Comparison of ENCODE assay signal across 22 cellular contexts in the genomic region with DNA sequence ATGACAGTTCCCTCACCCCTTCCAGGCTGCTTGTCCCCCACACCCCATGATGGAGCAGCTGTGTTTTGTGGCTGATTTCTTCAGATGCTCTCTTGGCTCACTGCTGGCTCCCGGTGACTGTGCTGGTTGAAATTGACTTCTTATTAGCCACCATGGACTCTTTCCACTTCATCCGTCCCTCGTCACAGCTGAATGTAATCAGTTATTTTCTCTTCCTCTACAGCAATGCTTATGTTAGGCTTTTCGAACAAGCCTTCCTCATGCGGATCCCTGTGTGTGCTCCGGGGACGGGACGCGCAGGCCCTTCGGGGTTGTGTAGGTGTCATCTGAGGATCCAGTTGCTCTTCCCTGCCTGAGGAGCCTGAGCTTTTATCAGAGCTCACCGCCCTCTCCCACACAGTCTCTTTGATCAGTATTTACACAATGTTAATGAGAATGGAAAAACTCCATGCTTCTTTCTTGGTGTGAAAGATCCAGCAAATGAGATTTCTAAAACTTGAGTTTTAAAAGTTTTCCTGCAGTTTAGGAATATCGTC.
A peak's percentile ranks its signal among the peaks of the same experiment; 100 is the strongest.
DNase-seq lines count a peak whose midpoint lies in the region; ATAC-seq and TF ChIP-seq lines count a peak whose summit lies in the region.
"Had no signal": no experiment of that assay in that cellular context is flagged by ENCODE, and none has a peak within 500 bp of the region (broad histone marks: within the 10 kb centered on the region; RNA-seq: fewer than 3 reads in every experiment).

No MANE protein-coding gene starts in this region.

- peaks cover 36% of the 10 kb centered on the region for H3K79me2 ChIP-seq in GM23338 (replicated peaks; ENCODE audit: insufficient read depth)

- H3K4me1 ChIP-seq in GM23338 (ENCODE audit: insufficient read depth) (no peaks in the 10 kb centered on the region), endodermal cell (ENCODE audit: control insufficient read depth, insufficient read depth, low read length) (peaks cover 6% of the 10 kb centered on the region), stomach (peaks cover 0 to 8% (median 3%) of the 10 kb centered on the region in 4 donors)
- H3K4me1 ChIP-seq in naive thymus-derived CD4-positive, alpha-beta T cell (ENCODE audit: control insufficient read depth in 2 of 2, insufficient read depth in 2 of 2, low read length in 2 of 2), result no peaks in the 10 kb centered on the region
- H3K4me1 ChIP-seq: adrenal gland, tibial nerve had no signal

- peak; percentile 73 for ATAC-seq in GM23338
- no peak for ATAC-seq in naive thymus-derived CD4-positive, alpha-beta T cell
- no peak for ATAC-seq in GM18907 (IDR thresholded peaks at IDR 0.05; ENCODE audit: unreplicated experiment)
- ATAC-seq: esophagus mucosa; naive thymus-derived CD8-positive, alpha-beta T cell; T-helper 17 cell had no signal

- no peak for TF ChIP-seq EP300 in stomach (IDR thresholded peaks at IDR 0.05)

- H3K9me3 Mint-ChIP-seq in GM23338 (no peaks in the 10 kb centered on the region), endodermal cell (no peaks in the 10 kb centered on the region)
- peaks cover 0 to 5% (median 0%) of the 10 kb centered on the region in 11 donors for H3K9me3 Mint-ChIP-seq in naive thymus-derived CD4-positive, alpha-beta T cell
- H3K9me3 Mint-ChIP-seq: activated B cell treated with CpG ODN at 0.5 μM for 24 hours; activated T-helper 1 cell treated with anti-CD3 and anti-CD28 coated beads, Interleukin-12 subunit alpha, Interleukin-12 subunit beta, Interleukin-2, Interleukin-4 antibody, amounts not matched to agents 30 ng/mL and 10 ng/mL and 1 ng/mL, durations not matched to agents 14 hours and 24 hours and 36 hours; CD8-positive, alpha-beta memory T cell; naive thymus-derived CD8-positive, alpha-beta T cell had no signal

- POLR2A ChIA-PET in naive thymus-derived CD4-positive, alpha-beta T cell (lab: Charles Lee), result interaction anchor here (0.6 to 0.9 kb wide), 2 partner anchors 15 to 134 kb away, joined by 3 to 4 read pairs; no protein-coding TSS in a partner anchor

- H3K4me3 ChIP-seq in GM23338 (no peak overlapping the region), endodermal cell (ENCODE audit: low read length) (no peak overlapping the region), stomach (no peak overlapping the region)
- H3K4me3 ChIP-seq in naive thymus-derived CD4-positive, alpha-beta T cell (ENCODE audit: low read length), result no peak overlapping the region
- H3K4me3 ChIP-seq: adrenal gland, tibial nerve had no signal

- no peaks in the 10 kb centered on the region for H3K27me3 ChIP-seq in GM23338 (ENCODE audit: insufficient read depth)
- no peaks in the 10 kb centered on the region for H3K27me3 ChIP-seq in endodermal cell (ENCODE audit: control insufficient read depth, insufficient read depth, low read length, poor library complexity, severe bottlenecking)
- H3K27me3 ChIP-seq in naive thymus-derived CD4-positive, alpha-beta T cell (ENCODE audit: control insufficient read depth in 2 of 2, insufficient read depth in 2 of 2, low read length in 2 of 2), result no peaks in the 10 kb centered on the region
- H3K27me3 ChIP-seq in stomach, result no peaks in the 10 kb centered on the region
- H3K27me3 ChIP-seq: adrenal gland, tibial nerve had no signal

- H3K36me3 Mint-ChIP-seq in GM23338 (ENCODE audit: low read depth) (no peaks in the 10 kb centered on the region; the same call in 2 of the 3 replicates), endodermal cell (ENCODE audit: low read depth) (peaks cover 6% of the 10 kb centered on the region)
- peaks cover 3 to 14% (median 4%) of the 10 kb centered on the region in 5 donors for H3K36me3 Mint-ChIP-seq in naive thymus-derived CD4-positive, alpha-beta T cell

- no peak overlapping the region for H3K4me2 ChIP-seq in GM23338

- H3K27ac ChIP-seq in GM23338 (ENCODE audit: low read depth), result peak overlapping the region; percentile 39; the same call in 1 of the 2 replicates
- H3K27ac ChIP-seq in endodermal cell (ENCODE audit: low read depth, low read length), result no peak overlapping the region
- no peak overlapping the region for H3K27ac ChIP-seq in naive thymus-derived CD4-positive, alpha-beta T cell (ENCODE audit: low read depth, low read length)
- H3K27ac ChIP-seq in stomach, result no peak overlapping the region
- H3K27ac ChIP-seq: adrenal gland, tibial nerve had no signal

- peaks cover 5% of the 10 kb centered on the region; the same call in 1 of the 2 replicates for H4K20me1 ChIP-seq in GM23338 (replicated peaks; ENCODE audit: insufficient read depth)

- CTCF ChIA-PET in naive thymus-derived CD4-positive, alpha-beta T cell (lab: Charles Lee), result no interaction called here

- no peaks in the 10 kb centered on the region for H3K9me3 ChIP-seq in endodermal cell (ENCODE audit: control insufficient read depth, low read length)
- H3K9me3 ChIP-seq in naive thymus-derived CD4-positive, alpha-beta T cell (ENCODE audit: control insufficient read depth in 2 of 3, low read length in 3 of 3), result no peaks in the 10 kb centered on the region
- no peaks in the 10 kb centered on the region for H3K9me3 ChIP-seq in stomach
- H3K9me3 ChIP-seq: adrenal gland, tibial nerve had no signal

- WGBS in endodermal cell (ENCODE audit: insufficient coverage in 1 of 2, insufficient read length in 1 of 2), 2 experiments, result 47 to 59% methylated on average over 11 to 12 of the region's 12 CpGs
- 50 to 64% (median 53%) methylated on average over 12 of the region's 12 CpGs for WGBS in stomach, 5 donors

- no peaks in the 10 kb centered on the region for H3K36me3 ChIP-seq in GM23338 (ENCODE audit: insufficient read depth)
- no peaks in the 10 kb centered on the region for H3K36me3 ChIP-seq in endodermal cell (ENCODE audit: control insufficient read depth, insufficient read depth, low read length)
- no peaks in the 10 kb centered on the region for H3K36me3 ChIP-seq in naive thymus-derived CD4-positive, alpha-beta T cell (ENCODE audit: control insufficient read depth in 2 of 3, insufficient read depth in 3 of 3, low read length in 3 of 3)
- peaks cover 0 to 6% (median 4%) of the 10 kb centered on the region in 4 donors for H3K36me3 ChIP-seq in stomach
- H3K36me3 ChIP-seq: adrenal gland had no signal

- H3K4me1 Mint-ChIP-seq in GM23338, result peaks cover 14% of the 10 kb centered on the region
- peaks cover 32% of the 10 kb centered on the region for H3K4me1 Mint-ChIP-seq in endodermal cell
- H3K4me1 Mint-ChIP-seq in naive thymus-derived CD4-positive, alpha-beta T cell, result peaks cover 13 to 41% (median 31%) of the 10 kb centered on the region in 7 donors

- no peak overlapping the region for H2AFZ ChIP-seq in GM23338

- H3K27me3 Mint-ChIP-seq in GM23338 (ENCODE audit: insufficient read depth, low read depth, poor library complexity) (peaks cover 4% of the 10 kb centered on the region), endodermal cell (ENCODE audit: insufficient read depth) (no peaks in the 10 kb centered on the region)
- H3K27me3 Mint-ChIP-seq in naive thymus-derived CD4-positive, alpha-beta T cell, result no peaks in the 10 kb centered on the region
- H3K27me3 Mint-ChIP-seq: activated B cell treated with CpG ODN at 0.5 μM for 24 hours; naive thymus-derived CD8-positive, alpha-beta T cell; T-helper 17 cell had no signal

- intact Hi-C loops in naive thymus-derived CD4-positive, alpha-beta T cell (cut with micrococcal nuclease), result no loop called here
- intact Hi-C loops in stomach (cut with DNase I; ENCODE audit: low total_unique reads), result no loop called here

- no peaks in the 10 kb centered on the region for H3F3A ChIP-seq in GM23338 (replicated peaks; ENCODE audit: low read depth)

- H3K27ac Mint-ChIP-seq in GM23338 (no peak overlapping the region), endodermal cell (no peak overlapping the region)
- peak overlapping the region in 7 of 9 donors; percentile 15 to 81 (median 41) for H3K27ac Mint-ChIP-seq in naive thymus-derived CD4-positive, alpha-beta T cell
- H3K27ac Mint-ChIP-seq: activated B cell treated with CpG ODN at 0.5 μM for 24 hours; activated T-helper 1 cell treated with anti-CD3 and anti-CD28 coated beads, Interleukin-12 subunit alpha, Interleukin-12 subunit beta, Interleukin-2, Interleukin-4 antibody, amounts not matched to agents 30 ng/mL and 10 ng/mL and 1 ng/mL, durations not matched to agents 14 hours and 24 hours and 36 hours; T-helper 17 cell had no signal

- peak; percentile 51 for DNase-seq in AG08395 (ENCODE audit: low spot score)
- DNase-seq in GM23338 (ENCODE audit: low spot score), result no peak
- DNase-seq in endodermal cell, result peak; percentile 76
- DNase-seq in naive thymus-derived CD4-positive, alpha-beta T cell, result no peak
- DNase-seq in NCI-H2029 treated with DMSO at 0.1 percent for 48 hours (lab: John Stamatoyannopoulos, UW), result no peak
- DNase-seq in GM19240 (ENCODE audit: insufficient read length, low spot score), result no peak
- no peak for DNase-seq in stomach
- DNase-seq: activated B cell treated with CpG ODN at 0.5 μM for 24 hours; CD8-positive, alpha-beta memory T cell; HCEC 1CT; head of caudate nucleus; Karpas-422; naive thymus-derived CD8-positive, alpha-beta T cell; NCI-H1048; NCI-H2107; SIG-M5; T-helper 17 cell had no signal

- no peak overlapping the region for H3K9ac ChIP-seq in endodermal cell (ENCODE audit: extremely low read depth, low read length, poor library complexity, severe bottlenecking)

- TF ChIP-seq POLR2A in stomach (IDR thresholded peaks at IDR 0.05), result no peak

- no peak for TF ChIP-seq CTCF in GM23338 (conservative IDR thresholded peaks at IDR 0.05; ENCODE audit: low read depth in 2 of 2)
- TF ChIP-seq CTCF in endodermal cell (conservative IDR thresholded peaks at IDR 0.05), result no peak
- no peak for TF ChIP-seq CTCF in stomach (IDR thresholded peaks at IDR 0.05)

- H3K9me2 ChIP-seq in GM23338 (ENCODE audit: insufficient read depth), result no peaks in the 10 kb centered on the region

- no peak overlapping the region for H3K4me3 Mint-ChIP-seq in GM23338
- H3K4me3 Mint-ChIP-seq in endodermal cell, result no peak overlapping the region
- no peak overlapping the region for H3K4me3 Mint-ChIP-seq in naive thymus-derived CD4-positive, alpha-beta T cell
- H3K4me3 Mint-ChIP-seq: activated B cell treated with CpG ODN at 0.5 μM for 24 hours; activated T-helper 1 cell treated with anti-CD3 and anti-CD28 coated beads, Interleukin-12 subunit alpha, Interleukin-12 subunit beta, Interleukin-2, Interleukin-4 antibody, amounts not matched to agents 30 ng/mL and 10 ng/mL and 1 ng/mL, durations not matched to agents 14 hours and 24 hours and 36 hours; CD8-positive, alpha-beta memory T cell; naive thymus-derived CD8-positive, alpha-beta T cell; T-helper 17 cell had no signal

TF ChIP-seq in GM23338, 12 proteins besides CTCF, POLR2A, EP300 and RAD21:
- TF ChIP-seq ZNF331 (CRISPR knock-in tag; IDR thresholded peaks at IDR 0.05; ENCODE audit: low read depth), result no peak
- TF ChIP-seq EZH2 (IDR thresholded peaks at IDR 0.05; ENCODE audit: low read depth, unreplicated experiment), result no peak
- no peak for TF ChIP-seq STAT1 (IDR thresholded peaks at IDR 0.05; ENCODE audit: unreplicated experiment)
- TF ChIP-seq NANOG (IDR thresholded peaks at IDR 0.05; ENCODE audit: borderline replicate concordance), result no peak
- no peak for TF ChIP-seq JUNB (IDR thresholded peaks at IDR 0.05; ENCODE audit: unreplicated experiment)
- no peak for TF ChIP-seq ZNF114 (CRISPR knock-in tag; IDR thresholded peaks at IDR 0.05)

Comparison
In these comparisons a context has a peak if more than half of its experiments do, and no peak if none do; other contexts are left out.
1. DNase-seq: peak in AG08395 (single experiment) and endodermal cell (single experiment); none in GM23338 (single experiment), naive thymus-derived CD4-positive, alpha-beta T cell (0 of 9), NCI-H2029 treated with DMSO at 0.1 percent for 48 hours (single experiment), GM19240 (single experiment) and stomach (single experiment).
2. H3K27ac Mint-ChIP-seq: peak in naive thymus-derived CD4-positive, alpha-beta T cell (7 of 9); none in GM23338 (single experiment) and endodermal cell (single experiment).